Comparison of ENCODE assay signal across 27 cellular contexts in genomic region chr3:46517782-46518181, GRCh38. TPM values are rescaled to one million over a fixed set of nuclear protein-coding genes. Genes with fewer than 3 reads are reported as not detected.
DNase-seq lines count a peak whose midpoint lies in the region; ATAC-seq and TF ChIP-seq lines count a peak whose summit lies in the region.
"Had no signal": no experiment of that assay in that cellular context is flagged by ENCODE, and none has a peak within 500 bp of the region (broad histone marks: within the 10 kb centered on the region; RNA-seq: fewer than 3 reads in every experiment).

No MANE protein-coding gene starts in this region.

- no peaks in the 10 kb centered on the region for H3K79me2 ChIP-seq in osteoblast (ENCODE audit: insufficient read depth, low read length)

- DNase-seq in heart left ventricle, result no peak
- no peak for DNase-seq in left cardiac atrium
- DNase-seq in RWPE2 (ENCODE audit: low spot score), result no peak
- peak; percentile 80 for DNase-seq in esophagus muscularis mucosa (ENCODE audit: extremely low spot score)
- no peak for DNase-seq in osteoblast (ENCODE audit: insufficient read length, low spot score, missing footprints)
- no peak for DNase-seq in activated CD4-positive, alpha-beta T cell treated with anti-CD3 and anti-CD28 coated beads, Interleukin-2, amount 10 ng/mL, durations not matched to agents 7 days and 5 days
- no peak for DNase-seq in medulla oblongata (ENCODE audit: extremely low spot score)
- DNase-seq: 8988T, DMS79 treated with DMSO at 0.1 percent for 48 hours, H9, HFFc6, MG63, NCI-H1105 treated with DMSO at 0.1 percent for 48 hours, NCI-H2029, NCI-H446, NCI-H524 treated with DMSO at 0.1 percent for 48 hours, NCI-H774, Right ventricle myocardium superior had no signal

- H3K9me3 ChIP-seq in heart left ventricle, result no peaks in the 10 kb centered on the region
- no peaks in the 10 kb centered on the region for H3K9me3 ChIP-seq in RWPE2 (ENCODE audit: severe bottlenecking)
- H3K9me3 ChIP-seq in esophagus muscularis mucosa, result no peaks in the 10 kb centered on the region
- no peaks in the 10 kb centered on the region for H3K9me3 ChIP-seq in osteoblast (ENCODE audit: low read depth, low read length)
- H3K9me3 ChIP-seq: MG63 had no signal

- TF ChIP-seq CTCF in heart left ventricle (IDR thresholded peaks at IDR 0.05), result no peak
- no peak for TF ChIP-seq CTCF in RWPE2 (IDR thresholded peaks at IDR 0.05; ENCODE audit: poor library complexity, severe bottlenecking)
- TF ChIP-seq CTCF in esophagus muscularis mucosa (IDR thresholded peaks at IDR 0.05), result no peak
- TF ChIP-seq CTCF in osteoblast (IDR thresholded peaks at IDR 0.05; ENCODE audit: extremely low read depth, low read depth, low read length), result no peak

- TF ChIP-seq POLR2A in heart left ventricle (IDR thresholded peaks at IDR 0.05) (no peak), esophagus muscularis mucosa (IDR thresholded peaks at IDR 0.05; ENCODE audit: low read depth) (no peak)

- H3K4me3 ChIP-seq in heart left ventricle, result no peak overlapping the region
- H3K4me3 ChIP-seq in RWPE2 (ENCODE audit: severe bottlenecking), result no peak overlapping the region
- no peak overlapping the region for H3K4me3 ChIP-seq in esophagus muscularis mucosa
- H3K4me3 ChIP-seq in osteoblast (ENCODE audit: insufficient read depth, low read length), result no peak overlapping the region
- H3K4me3 ChIP-seq: GM23338, K562, MG63 had no signal

- 89 to 97% (median 93%) methylated on average over 2 of the region's 2 CpGs for WGBS in heart left ventricle, 4 donors
- 100% methylated on average over 2 of the region's 2 CpGs for WGBS in esophagus muscularis mucosa

- intact Hi-C loops in heart left ventricle (cut with DNase I) (no loop called here), left cardiac atrium (cut with DNase I) (no loop called here), esophagus muscularis mucosa (cut with DNase I) (no loop called here)

- H3K27ac Mint-ChIP-seq in activated CD4-positive, alpha-beta T cell treated with anti-CD3 and anti-CD28 coated beads, Interleukin-2, amount 10 ng/mL, durations not matched to agents 7 days and 5 days, result no peak overlapping the region
- H3K27ac Mint-ChIP-seq: GM23338, H9, HFFc6 had no signal

- no peak overlapping the region for H2AFZ ChIP-seq in osteoblast (ENCODE audit: low read length)
- H2AFZ ChIP-seq: GM23338 had no signal

- CTCF ChIA-PET in activated CD4-positive, alpha-beta T cell treated with anti-CD3 and anti-CD28 coated beads, Interleukin-2, amount 10 ng/mL, durations not matched to agents 7 days and 5 days (lab: Charles Lee), result interaction anchor here (1.0 to 2.1 kb wide), 4 partner anchors 8 to 29 kb away, joined by 3 to 7 read pairs (median 4); no protein-coding TSS in a partner anchor

- no peak overlapping the region for H3K4me3 Mint-ChIP-seq in activated CD4-positive, alpha-beta T cell treated with anti-CD3 and anti-CD28 coated beads, Interleukin-2, amount 10 ng/mL, durations not matched to agents 7 days and 5 days
- H3K4me3 Mint-ChIP-seq: GM23338, H9, HFFc6 had no signal

- peaks cover 4% of the 10 kb centered on the region for H3K4me1 Mint-ChIP-seq in activated CD4-positive, alpha-beta T cell treated with anti-CD3 and anti-CD28 coated beads, Interleukin-2, amount 10 ng/mL, durations not matched to agents 7 days and 5 days

- POLR2A ChIA-PET in activated CD4-positive, alpha-beta T cell treated with anti-CD3 and anti-CD28 coated beads, Interleukin-2, amount 10 ng/mL, durations not matched to agents 7 days and 5 days (lab: Charles Lee), result no interaction called here

- H3K4me2 ChIP-seq in osteoblast (ENCODE audit: insufficient read depth, low read length), result no peak overlapping the region
- H3K4me2 ChIP-seq: GM23338 had no signal

- no peaks in the 10 kb centered on the region for H3K9me3 Mint-ChIP-seq in activated CD4-positive, alpha-beta T cell treated with anti-CD3 and anti-CD28 coated beads, Interleukin-2, amount 10 ng/mL, durations not matched to agents 7 days and 5 days
- H3K9me3 Mint-ChIP-seq: GM23338, H9, HFFc6 had no signal

- TF ChIP-seq EP300 in esophagus muscularis mucosa (IDR thresholded peaks at IDR 0.05), result no peak

- H3K36me3 Mint-ChIP-seq in activated CD4-positive, alpha-beta T cell treated with anti-CD3 and anti-CD28 coated beads, Interleukin-2, amount 10 ng/mL, durations not matched to agents 7 days and 5 days (ENCODE audit: low read depth), result no peaks in the 10 kb centered on the region

- H3K4me1 ChIP-seq in heart left ventricle, result no peaks in the 10 kb centered on the region
- peaks cover 26% of the 10 kb centered on the region for H3K4me1 ChIP-seq in RWPE2 (ENCODE audit: insufficient read depth, poor library complexity, severe bottlenecking)
- no peaks in the 10 kb centered on the region for H3K4me1 ChIP-seq in esophagus muscularis mucosa
- H3K4me1 ChIP-seq in osteoblast (ENCODE audit: insufficient read depth, low read length), result peaks cover 13% of the 10 kb centered on the region

- H3K27me3 Mint-ChIP-seq in activated CD4-positive, alpha-beta T cell treated with anti-CD3 and anti-CD28 coated beads, Interleukin-2, amount 10 ng/mL, durations not matched to agents 7 days and 5 days, result peaks cover 4% of the 10 kb centered on the region

- ATAC-seq in heart left ventricle, result peak in 3 of 4 donors; percentile 18 to 29 (median 26)
- ATAC-seq in left cardiac atrium, result no peak
- no peak for ATAC-seq in RWPE2 (ENCODE audit: low read depth)
- ATAC-seq in GM19397 (IDR thresholded peaks at IDR 0.05; ENCODE audit: unreplicated experiment), result no peak
- ATAC-seq: GM23338, HepG2, K562 had no signal

- H4K20me1 ChIP-seq in osteoblast (ENCODE audit: insufficient read depth, low read length), result no peaks in the 10 kb centered on the region

- H3K27ac ChIP-seq in heart left ventricle (no peak overlapping the region), RWPE2 (ENCODE audit: poor library complexity, severe bottlenecking) (peak overlapping the region; percentile 84), esophagus muscularis mucosa (replicated peaks in 1 of 4) (no peak overlapping the region), osteoblast (ENCODE audit: low read depth, low read length) (no peak overlapping the region)

- H3K36me3 ChIP-seq in heart left ventricle (peaks cover 0 to 69% (median 11%) of the 10 kb centered on the region in 9 donors), RWPE2 (ENCODE audit: low read depth) (no peaks in the 10 kb centered on the region), esophagus muscularis mucosa (peaks cover 0 to 45% (median 0%) of the 10 kb centered on the region in 4 donors), osteoblast (ENCODE audit: insufficient read depth, low read length) (no peaks in the 10 kb centered on the region)
- H3K36me3 ChIP-seq: MG63 had no signal

- H3K27me3 ChIP-seq in heart left ventricle (no peaks in the 10 kb centered on the region), RWPE2 (ENCODE audit: insufficient read depth, poor library complexity, severe bottlenecking) (no peaks in the 10 kb centered on the region), esophagus muscularis mucosa (no peaks in the 10 kb centered on the region), osteoblast (ENCODE audit: insufficient read depth, low read length) (no peaks in the 10 kb centered on the region)
- H3K27me3 ChIP-seq: MG63 had no signal

RNA-seq across cellular contexts. Expression of gene RTP3, which starts 20.0 kb away (rescaled TPM):
- total RNA-seq in heart left ventricle (not detected), left cardiac atrium (not detected), esophagus muscularis mucosa (not detected), osteoblast (not detected in 2 replicates)
- polyA plus RNA-seq in heart left ventricle, result not detected
- total RNA-seq in activated CD4-positive, alpha-beta T cell treated with anti-CD3 and anti-CD28 coated beads, Interleukin-2, amount 10 ng/mL, durations not matched to agents 7 days and 5 days, result not detected
- total RNA-seq: Calu3, GM23338, H9, HFFc6, HT1080, K562, LHCN-M2, Right ventricle myocardium superior, RPMI7951 had no signal
- polyA plus RNA-seq: BJ, HepG2, K562 had no signal

RNA-seq across cellular contexts. Expression of gene LRRC2, which starts 48.3 kb away (rescaled TPM):
- total RNA-seq in heart left ventricle (100 to 1,000 TPM in 4 of 9 donors, 10 to 100 TPM in 5; 74.4 to 147 (median 97.3) TPM), left cardiac atrium (10 to 100 TPM; 14.3 to 20.5 TPM), esophagus muscularis mucosa (under 1 TPM; 0.32 to 0.83 (median 0.55) TPM), osteoblast (4.7 and 5.1 TPM in 2 replicates)
- polyA plus RNA-seq in heart left ventricle, result 10 to 100 TPM; 20.7 to 54.6 TPM
- under 1 TPM; 0.27 to 0.29 TPM for total RNA-seq in activated CD4-positive, alpha-beta T cell treated with anti-CD3 and anti-CD28 coated beads, Interleukin-2, amount 10 ng/mL, durations not matched to agents 7 days and 5 days
- total RNA-seq: Calu3, K562 had no signal

RNA-seq across cellular contexts. Expression of gene LTF, which starts 53.1 kb away (rescaled TPM):
- total RNA-seq in heart left ventricle (10 to 100 TPM in 1 of 9 donors, 1 to 10 TPM in 8; 2.5 to 10.6 (median 3.1) TPM), left cardiac atrium (1 to 10 TPM; 2.9 to 3.1 TPM), esophagus muscularis mucosa (1 to 10 TPM in 1 of 4 donors, under 1 TPM in 3; 0.45 to 1.7 (median 0.87) TPM), osteoblast (0.59 and 0.72 TPM in 2 replicates)
- 1 to 10 TPM; 1.6 to 3.0 TPM for polyA plus RNA-seq in heart left ventricle
- total RNA-seq in activated CD4-positive, alpha-beta T cell treated with anti-CD3 and anti-CD28 coated beads, Interleukin-2, amount 10 ng/mL, durations not matched to agents 7 days and 5 days, result not detected
- total RNA-seq: Calu3, H9, HepG2 had no signal
- polyA plus RNA-seq: BJ, HepG2, K562 had no signal

Comparison
In these comparisons a context has a peak if more than half of its experiments do, and no peak if none do; other contexts are left out.
1. ATAC-seq: peak in heart left ventricle (3 of 4); none in left cardiac atrium (0 of 2), RWPE2 (single experiment) and GM19397 (single experiment).